2 cellular contexts compared by ENCODE assay signal in genomic region chr6:30150671-30151395, GRCh38.
TF ChIP-seq lines count a peak whose summit lies in the region.

No MANE protein-coding gene starts in this region.

TF ChIP-seq in IMR-90, 13 proteins besides CTCF, POLR2A, EP300 and RAD21:
- no peak for TF ChIP-seq FOS (IDR thresholded peaks at IDR 0.05; ENCODE audit: low read depth, low read length)
- no peak for TF ChIP-seq ELK1 (IDR thresholded peaks at IDR 0.05; ENCODE audit: borderline replicate concordance, low read depth, low read length)
- TF ChIP-seq RFX5 (IDR thresholded peaks at IDR 0.05; ENCODE audit: low read depth, low read length) = no peak
- no peak for TF ChIP-seq NFE2L2 (IDR thresholded peaks at IDR 0.05; ENCODE audit: low read depth, low read length)
- no peak for TF ChIP-seq BHLHE40 (IDR thresholded peaks at IDR 0.05; ENCODE audit: low read depth, low read length)
- no peak for TF ChIP-seq MAFK (IDR thresholded peaks at IDR 0.05; ENCODE audit: low read depth, low read length)
- no peak for TF ChIP-seq USF2 (IDR thresholded peaks at IDR 0.05; ENCODE audit: low read depth, low read length)
- TF ChIP-seq RCOR1 (IDR thresholded peaks at IDR 0.05; ENCODE audit: insufficient replicate concordance, low read length) = no peak
- TF ChIP-seq SMC3 (IDR thresholded peaks at IDR 0.05; ENCODE audit: low read depth, low read length) = no peak
- TF ChIP-seq MAZ (IDR thresholded peaks at IDR 0.05; ENCODE audit: borderline replicate concordance, low read depth, low read length) = no peak
- TF ChIP-seq CHD1 (IDR thresholded peaks at IDR 0.05; ENCODE audit: low read depth, low read length) = no peak
- TF ChIP-seq MXI1 (IDR thresholded peaks at IDR 0.05; ENCODE audit: borderline replicate concordance, low read depth, low read length) = no peak
- TF ChIP-seq CEBPB (IDR thresholded peaks at IDR 0.05; ENCODE audit: low read depth, low read length) = no peak

TF ChIP-seq in K562, 482 proteins besides CTCF, POLR2A, EP300 and RAD21:
- TF ChIP-seq ESRRB (CRISPR knock-in tag; IDR thresholded peaks at IDR 0.05; ENCODE audit: borderline replicate concordance) (no peak), XRCC5 (IDR thresholded peaks at IDR 0.05; ENCODE audit: low read depth, low read length) (no peak), GTF2F1 (IDR thresholded peaks at IDR 0.05; ENCODE audit: low read depth, low read length) (no peak), C11orf30 (IDR thresholded peaks at IDR 0.05; ENCODE audit: low read depth) (no peak), HMGN3 (IDR thresholded peaks at IDR 0.05; ENCODE audit: borderline replicate concordance, extremely low read depth, insufficient read length, low read depth, low read length) (no peak), PHF8 (IDR thresholded peaks at IDR 0.05; ENCODE audit: borderline replicate concordance, low read length) (no peak), TFAP4 (CRISPR knock-in tag; IDR thresholded peaks at IDR 0.05; ENCODE audit: borderline replicate concordance) (0 out of 2 replicates have a peak, but pooled peaks have one; percentile 19), SREBF2 (CRISPR knock-in tag; IDR thresholded peaks at IDR 0.05) (no peak)
